1 cellular context compared by ENCODE assay signal in genomic region chr19:48618916-48619691, GRCh38.
TF ChIP-seq lines count a peak whose summit lies in the region.

Gene RPL18, minus strand, starts transcription at chr19:48619178. Its CDS starts 35 bp downstream, at chr19:48619143.
Gene SPHK2, plus strand, starts transcription at chr19:48619506. Its CDS starts 1,009 bp downstream, at chr19:48620515.

TF ChIP-seq in HepG2, 621 proteins besides CTCF, POLR2A, EP300 and RAD21 (continued from another document and continues in another):
- TF ChIP-seq ZBTB44 (CRISPR knock-in tag; IDR thresholded peaks at IDR 0.05) (peak; percentile 56), SRF (IDR thresholded peaks at IDR 0.05; ENCODE audit: low read depth, low read length) (peak; percentile 88), MED1 (CRISPR knock-in tag; IDR thresholded peaks at IDR 0.05) (peak; percentile 87), TAF1 (CRISPR knock-in tag; IDR thresholded peaks at IDR 0.05) (peak; percentile 96), ZNF619 (CRISPR knock-in tag; IDR thresholded peaks at IDR 0.05) (0 out of 2 replicates have a peak, but pooled peaks have one; percentile 74), ZBTB25 (CRISPR knock-in tag; IDR thresholded peaks at IDR 0.05) (peak; percentile 99), ZSCAN21 (CRISPR knock-in tag; IDR thresholded peaks at IDR 0.05; ENCODE audit: borderline replicate concordance) (peak; percentile 86; the same call in 1 of the 2 replicates), SIN3A (IDR thresholded peaks at IDR 0.05; ENCODE audit: borderline replicate concordance, low read depth, low read length) (peak; percentile 29; the same call in 1 of the 2 replicates), ZNF747 (CRISPR knock-in tag; IDR thresholded peaks at IDR 0.05; ENCODE audit: borderline replicate concordance) (peak; percentile 98), MIER2 (CRISPR knock-in tag; IDR thresholded peaks at IDR 0.05) (peak; percentile 68; the same call in 1 of the 2 replicates), ZMYM2 (CRISPR knock-in tag; IDR thresholded peaks at IDR 0.05) (no peak), ZNF253 (CRISPR knock-in tag; IDR thresholded peaks at IDR 0.05; ENCODE audit: borderline replicate concordance) (no peak), ZBTB26 (CRISPR knock-in tag; IDR thresholded peaks at IDR 0.05; ENCODE audit: borderline replicate concordance) (peak; percentile 72), NFATC3 (CRISPR knock-in tag; IDR thresholded peaks at IDR 0.05) (peak; percentile 87; the same call in 1 of the 2 replicates), STAT5B (CRISPR knock-in tag; IDR thresholded peaks at IDR 0.05) (no peak; the same call in 1 of the 2 replicates), ZFP1 (CRISPR knock-in tag; IDR thresholded peaks at IDR 0.05) (peak; percentile 94), AKAP8 (CRISPR knock-in tag; IDR thresholded peaks at IDR 0.05) (no peak), RERE (CRISPR knock-in tag; IDR thresholded peaks at IDR 0.05; ENCODE audit: low read depth) (peak; percentile 61; the same call in 1 of the 2 replicates), WIZ (CRISPR knock-in tag; IDR thresholded peaks at IDR 0.05) (peak; percentile 95), RFX1 (IDR thresholded peaks at IDR 0.05) (peak; percentile 17; the same call in 1 of the 2 replicates), ZBTB2 (CRISPR knock-in tag; IDR thresholded peaks at IDR 0.05; ENCODE audit: low read depth) (peak; percentile 96), NR1H2 (CRISPR knock-in tag; IDR thresholded peaks at IDR 0.05; ENCODE audit: borderline replicate concordance, low read depth) (no peak), KLF15 (CRISPR knock-in tag; IDR thresholded peaks at IDR 0.05; ENCODE audit: borderline replicate concordance) (peak; percentile 85; the same call in 1 of the 2 replicates), FOXP4 (CRISPR knock-in tag; IDR thresholded peaks at IDR 0.05) (peak; percentile 67), HES4 (CRISPR knock-in tag; IDR thresholded peaks at IDR 0.05; ENCODE audit: borderline replicate concordance) (no peak), ZNF329 (CRISPR knock-in tag; IDR thresholded peaks at IDR 0.05; ENCODE audit: low read depth) (peak; percentile 63), ZNF512B (CRISPR knock-in tag; IDR thresholded peaks at IDR 0.05; ENCODE audit: borderline replicate concordance) (no peak), ZBTB49 (CRISPR knock-in tag; IDR thresholded peaks at IDR 0.05; ENCODE audit: borderline replicate concordance) (peak; percentile 71; the same call in 1 of the 2 replicates), RBAK (CRISPR knock-in tag; IDR thresholded peaks at IDR 0.05) (no peak; the same call in 1 of the 2 replicates), AHR (CRISPR knock-in tag; IDR thresholded peaks at IDR 0.05) (peak; percentile 95), HINFP (CRISPR knock-in tag; IDR thresholded peaks at IDR 0.05; ENCODE audit: low read depth) (no peak; the same call in 1 of the 2 replicates), MYC (CRISPR knock-in tag; IDR thresholded peaks at IDR 0.05; ENCODE audit: borderline replicate concordance) (peak; percentile 99), ZNF710 (CRISPR knock-in tag; IDR thresholded peaks at IDR 0.05; ENCODE audit: borderline replicate concordance) (peak; percentile 81; the same call in 1 of the 2 replicates)
